ENCODE assay signal across 20 cellular contexts in the genomic region with DNA sequence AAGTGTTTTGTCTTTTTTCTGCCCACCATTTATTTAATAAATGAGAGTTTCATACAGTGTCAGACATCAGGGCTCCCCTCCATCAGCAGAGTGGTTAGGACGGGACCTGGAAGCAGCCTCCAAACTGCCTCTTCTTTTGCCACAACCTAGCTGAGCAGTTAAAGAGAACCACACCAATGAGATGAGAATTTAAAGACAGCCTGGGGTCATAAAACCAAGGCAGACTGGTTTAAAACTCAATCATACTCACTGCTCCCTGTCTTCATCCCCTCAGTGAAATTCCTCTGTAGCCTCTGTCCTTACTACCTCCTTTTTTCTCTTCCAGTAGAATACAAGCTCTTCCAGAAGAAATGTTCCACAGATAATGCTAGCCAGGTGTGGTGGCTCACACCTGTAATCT.
DNase-seq lines count a peak whose midpoint lies in the region; ATAC-seq and TF ChIP-seq lines count a peak whose summit lies in the region.
"Had no signal": no experiment of that assay in that cellular context is flagged by ENCODE, and none has a peak within 500 bp of the region (broad histone marks: within the 10 kb centered on the region; RNA-seq: fewer than 3 reads in every experiment).

No MANE protein-coding gene starts in this region.

- H3K9me3 ChIP-seq in mammary epithelial cell (replicated peaks; ENCODE audit: insufficient read depth, low read length) (no peaks in the 10 kb centered on the region), sigmoid colon (no peaks in the 10 kb centered on the region)
- H3K9me3 ChIP-seq: HAP-1 had no signal

- H3K27me3 ChIP-seq in ACC112 (ENCODE audit: insufficient read depth, low read length) (no peaks in the 10 kb centered on the region), KMS-11 (ENCODE audit: insufficient read depth, low read depth) (no peaks in the 10 kb centered on the region), mammary epithelial cell (ENCODE audit: insufficient read depth, low read length) (no peaks in the 10 kb centered on the region), sigmoid colon (no peaks in the 10 kb centered on the region)

- H3K4me2 ChIP-seq in KMS-11 (peak overlapping the region; percentile 88; the same call in 1 of the 2 replicates), mammary epithelial cell (ENCODE audit: insufficient read depth, low read depth, low read length) (peak overlapping the region; percentile 73)

- no peak overlapping the region for H3K4me3 Mint-ChIP-seq in activated CD8-positive, alpha-beta T cell treated with anti-CD3 and anti-CD28 coated beads, Interleukin-2, amount 10 ng/mL, durations not matched to agents 7 days and 5 days
- H3K4me3 Mint-ChIP-seq: activated CD8-positive, alpha-beta T cell treated with anti-CD3 and anti-CD28 coated beads for 36 hours; endodermal cell; stimulated activated naive CD8-positive, alpha-beta T cell treated with anti-CD3 and anti-CD28 coated beads, Interleukin-15, amount 100 ng/mL, for 72 hours had no signal

- ATAC-seq in HG03175 (IDR thresholded peaks at IDR 0.05; ENCODE audit: unreplicated experiment): no peak
- ATAC-seq in activated CD8-positive, alpha-beta T cell treated with anti-CD3 and anti-CD28 coated beads, Interleukin-2, amount 10 ng/mL, durations not matched to agents 7 days and 5 days: no peak
- ATAC-seq: activated CD8-positive, alpha-beta T cell treated with anti-CD3 and anti-CD28 coated beads for 36 hours; stimulated activated naive CD8-positive, alpha-beta T cell treated with anti-CD3 and anti-CD28 coated beads, Interleukin-15, amount 100 ng/mL, for 72 hours had no signal

- peaks cover 2% of the 10 kb centered on the region for H3K36me3 Mint-ChIP-seq in activated CD8-positive, alpha-beta T cell treated with anti-CD3 and anti-CD28 coated beads, Interleukin-2, amount 10 ng/mL, durations not matched to agents 7 days and 5 days (ENCODE audit: low read depth)

- peaks cover 2% of the 10 kb centered on the region for H3K9me3 Mint-ChIP-seq in activated CD8-positive, alpha-beta T cell treated with anti-CD3 and anti-CD28 coated beads, Interleukin-2, amount 10 ng/mL, durations not matched to agents 7 days and 5 days (ENCODE audit: insufficient read depth)
- H3K9me3 Mint-ChIP-seq: activated CD8-positive, alpha-beta T cell treated with anti-CD3 and anti-CD28 coated beads for 36 hours; endodermal cell; stimulated activated naive CD8-positive, alpha-beta T cell treated with anti-CD3 and anti-CD28 coated beads, Interleukin-15, amount 100 ng/mL, for 72 hours had no signal

- H3K27me3 Mint-ChIP-seq in activated CD8-positive, alpha-beta T cell treated with anti-CD3 and anti-CD28 coated beads, Interleukin-2, amount 10 ng/mL, durations not matched to agents 7 days and 5 days (ENCODE audit: low read depth): peaks cover 16% of the 10 kb centered on the region

- H3K4me3 ChIP-seq in ACC112 (ENCODE audit: low read depth, low read length): peak overlapping the region; percentile 57
- H3K4me3 ChIP-seq in KMS-11 (IDR thresholded peaks at IDR 0.05; ENCODE audit: insufficient read depth, low read depth, low read length): no peak overlapping the region
- no peak overlapping the region for H3K4me3 ChIP-seq in mammary epithelial cell (replicated peaks in 1 of 3; ENCODE audit: insufficient read depth in 1 of 3, low read depth in 2 of 3, low read length in 3 of 3)
- H3K4me3 ChIP-seq in sigmoid colon: no peak overlapping the region
- H3K4me3 ChIP-seq: HAP-1 had no signal

- no TSS peak for BruUV-seq in mammary epithelial cell (replicated peaks; lab: Mats Ljungman, UMichigan)

- no peaks in the 10 kb centered on the region for H4K20me1 ChIP-seq in KMS-11 (ENCODE audit: insufficient read depth)
- H4K20me1 ChIP-seq in mammary epithelial cell (ENCODE audit: insufficient read depth, low read length): no peaks in the 10 kb centered on the region

- POLR2A ChIA-PET in activated CD8-positive, alpha-beta T cell treated with anti-CD3 and anti-CD28 coated beads, Interleukin-2, amount 10 ng/mL, durations not matched to agents 7 days and 5 days (lab: Charles Lee): no interaction called here

- 47% methylated on average over 1 of the region's 1 CpG for WGBS in mammary epithelial cell (ENCODE audit: low coverage, missing lambda C conversion rate)
- 70 to 80% methylated on average over 1 of the region's 1 CpG for WGBS in sigmoid colon, 2 donors

- no peak overlapping the region for H2AFZ ChIP-seq in ACC112 (ENCODE audit: low read length, unreplicated experiment)
- H2AFZ ChIP-seq in KMS-11 (ENCODE audit: low read depth): no peak overlapping the region
- no peak overlapping the region for H2AFZ ChIP-seq in mammary epithelial cell (ENCODE audit: low read depth, low read length)
- H2AFZ ChIP-seq: parathyroid adenoma had no signal

- CTCF ChIA-PET in mammary epithelial cell (lab: Charles Lee; ENCODE audit: low non-redundant PET): no interaction called here
- CTCF ChIA-PET in activated CD8-positive, alpha-beta T cell treated with anti-CD3 and anti-CD28 coated beads, Interleukin-2, amount 10 ng/mL, durations not matched to agents 7 days and 5 days (lab: Charles Lee): interaction anchor here (3.4 kb wide), 1 partner anchor 10 kb away, joined by 19 read pairs; no protein-coding TSS in a partner anchor

- intact Hi-C loops in mammary epithelial cell (cut with micrococcal nuclease) (no loop called here), sigmoid colon (cut with DNase I) (loop anchor here (5.0 kb wide), 1 partner anchor 78 kb away; a partner anchor contains a TSS)

- H3K27ac Mint-ChIP-seq in activated CD8-positive, alpha-beta T cell treated with anti-CD3 and anti-CD28 coated beads, Interleukin-2, amount 10 ng/mL, durations not matched to agents 7 days and 5 days: no peak overlapping the region
- H3K27ac Mint-ChIP-seq: activated CD8-positive, alpha-beta T cell treated with anti-CD3 and anti-CD28 coated beads for 36 hours; endodermal cell had no signal

- DNase-seq in mammary epithelial cell (no peak), sigmoid colon (no peak), NCI-H1436 treated with DMSO at 0.1 percent for 48 hours (lab: John Stamatoyannopoulos, UW) (no peak)
- DNase-seq in activated CD8-positive, alpha-beta T cell treated with anti-CD3 and anti-CD28 coated beads, Interleukin-2, amount 10 ng/mL, durations not matched to agents 7 days and 5 days: no peak
- no peak for DNase-seq in stimulated activated CD4-positive, alpha-beta T cell treated with anti-CD3 and anti-CD28 coated beads, Interleukin-12 subunit alpha, Interleukin-12 subunit beta, amount 100 ng/mL, for 4 hours
- DNase-seq: activated CD8-positive, alpha-beta T cell treated with anti-CD3 and anti-CD28 coated beads for 36 hours; cerebellar nuclear complex; COR-L47; endodermal cell; foreskin melanocyte; GF-D8; NCI-H187 treated with DMSO at 0.1 percent for 48 hours; NCI-H510A treated with DMSO at 0.1 percent for 48 hours; OCI-M1; stimulated activated naive CD8-positive, alpha-beta T cell treated with anti-CD3 and anti-CD28 coated beads, Interleukin-15, amount 100 ng/mL, for 72 hours had no signal

- H3K9ac ChIP-seq in KMS-11: no peak overlapping the region
- peak overlapping the region; percentile 63 for H3K9ac ChIP-seq in mammary epithelial cell (ENCODE audit: insufficient read depth, low read length)
- H3K9ac ChIP-seq: parathyroid adenoma had no signal

- no peak for TF ChIP-seq EP300 in sigmoid colon (IDR thresholded peaks at IDR 0.05)

- H3K4me1 ChIP-seq in ACC112 (ENCODE audit: control insufficient read depth, insufficient read depth, low read length, unreplicated experiment) (peaks cover 88% of the 10 kb centered on the region), KMS-11 (ENCODE audit: low read depth, poor library complexity, severe bottlenecking) (peaks cover 71% of the 10 kb centered on the region), mammary epithelial cell (ENCODE audit: insufficient read depth, low read length) (peaks cover 95% of the 10 kb centered on the region), sigmoid colon (peaks cover 0 to 95% (median 87%) of the 10 kb centered on the region in 4 donors)

- no peak for TF ChIP-seq POLR2A in sigmoid colon (IDR thresholded peaks at IDR 0.05)

- H3K4me1 Mint-ChIP-seq in activated CD8-positive, alpha-beta T cell treated with anti-CD3 and anti-CD28 coated beads, Interleukin-2, amount 10 ng/mL, durations not matched to agents 7 days and 5 days (ENCODE audit: low read depth): peaks cover 26% of the 10 kb centered on the region

- H3K27ac ChIP-seq in ACC112 (ENCODE audit: low read depth, low read length) (peak overlapping the region; percentile 100), KMS-11 (peak overlapping the region; percentile 27; the same call in 1 of the 2 replicates), mammary epithelial cell (ENCODE audit: insufficient read depth, low read depth, low read length) (peak overlapping the region; percentile 98), sigmoid colon (peak overlapping the region; percentile 14 to 81 (median 56))
- H3K27ac ChIP-seq: parathyroid adenoma had no signal

- in situ Hi-C loops in mammary epithelial cell (cut with MboI; ENCODE audit: low sequenced_read_pairs in 2 of 2): no loop called here

- dilution Hi-C loops in mammary epithelial cell (cut with HindIII; ENCODE audit: low sequenced_read_pairs): loop anchor here (5.0 kb wide), 1 partner anchor 38 kb away; no protein-coding TSS in a partner anchor

- TF ChIP-seq CTCF in KMS-11 (conservative IDR thresholded peaks at IDR 0.05; ENCODE audit: low read depth, low read length) (no peak), mammary epithelial cell (conservative IDR thresholded peaks at IDR 0.05 in 1 of 2, IDR thresholded peaks at IDR 0.05 in 1 of 2; ENCODE audit: extremely low read depth in 1 of 2, insufficient read depth in 1 of 2, low read depth in 1 of 2, low read length in 2 of 2) (no peak), sigmoid colon (IDR thresholded peaks at IDR 0.05) (no peak)

- H3K79me2 ChIP-seq in ACC112 (ENCODE audit: control insufficient read depth, insufficient read depth, low read length, unreplicated experiment): peaks cover 59% of the 10 kb centered on the region
- no peaks in the 10 kb centered on the region for H3K79me2 ChIP-seq in KMS-11 (ENCODE audit: insufficient read depth, low read depth)
- peaks cover 48% of the 10 kb centered on the region for H3K79me2 ChIP-seq in mammary epithelial cell (ENCODE audit: insufficient read depth, low read length)

- no peaks in the 10 kb centered on the region for H3K36me3 ChIP-seq in ACC112 (ENCODE audit: insufficient read depth, low read length)
- no peaks in the 10 kb centered on the region for H3K36me3 ChIP-seq in KMS-11 (ENCODE audit: insufficient read depth)
- no peaks in the 10 kb centered on the region for H3K36me3 ChIP-seq in mammary epithelial cell (ENCODE audit: insufficient read depth, low read length)
- H3K36me3 ChIP-seq in sigmoid colon: no peaks in the 10 kb centered on the region
- H3K36me3 ChIP-seq: HAP-1 had no signal

Comparison
In these comparisons a context has a peak if more than half of its experiments do, and no peak if none do; other contexts are left out.
1. H3K27ac ChIP-seq: peak in every context shown above with its lines; median percentile 100 in ACC112; 98 in mammary epithelial cell; 56 in sigmoid colon; 27 in KMS-11.